In genomic region chr10:125160856-125161569, GRCh38 we compare ENCODE assay signal across 8 cellular contexts. TPM values are rescaled to one million over a fixed set of nuclear protein-coding genes. Genes with fewer than 3 reads are reported as not detected.
DNase-seq lines count a peak whose midpoint lies in the region; ATAC-seq lines count a peak whose summit lies in the region.

No MANE protein-coding gene starts in this region.

- H3K9me3 Mint-ChIP-seq in stimulated activated effector memory CD8-positive, alpha-beta T cell treated with anti-CD3 and anti-CD28 coated beads, Interleukin-12 subunit alpha, Interleukin-12 subunit beta, amount 100 ng/mL, for 72 hours, result no peaks in the 10 kb centered on the region

- no peaks in the 10 kb centered on the region for H3K27me3 ChIP-seq in layer of hippocampus (ENCODE audit: control insufficient read depth, insufficient read depth, low read length)

- H3K27ac Mint-ChIP-seq in stimulated activated effector memory CD8-positive, alpha-beta T cell treated with anti-CD3 and anti-CD28 coated beads, Interleukin-12 subunit alpha, Interleukin-12 subunit beta, amount 100 ng/mL, for 72 hours, result no peak overlapping the region

- H3K36me3 Mint-ChIP-seq in stimulated activated effector memory CD8-positive, alpha-beta T cell treated with anti-CD3 and anti-CD28 coated beads, Interleukin-12 subunit alpha, Interleukin-12 subunit beta, amount 100 ng/mL, for 72 hours, result no peaks in the 10 kb centered on the region

- H3K27ac ChIP-seq in layer of hippocampus (ENCODE audit: low read depth, low read length), result peak overlapping the region; percentile 81

- peak overlapping the region; percentile 45 for H3K4me3 Mint-ChIP-seq in stimulated activated effector memory CD8-positive, alpha-beta T cell treated with anti-CD3 and anti-CD28 coated beads, Interleukin-12 subunit alpha, Interleukin-12 subunit beta, amount 100 ng/mL, for 72 hours

- ATAC-seq in stimulated activated effector memory CD8-positive, alpha-beta T cell treated with anti-CD3 and anti-CD28 coated beads, Interleukin-12 subunit alpha, Interleukin-12 subunit beta, amount 100 ng/mL, for 72 hours, result peak; percentile 48
- ATAC-seq in HG02981 (IDR thresholded peaks at IDR 0.05; ENCODE audit: unreplicated experiment), result no peak

- no peaks in the 10 kb centered on the region for H3K4me1 Mint-ChIP-seq in stimulated activated effector memory CD8-positive, alpha-beta T cell treated with anti-CD3 and anti-CD28 coated beads, Interleukin-12 subunit alpha, Interleukin-12 subunit beta, amount 100 ng/mL, for 72 hours

- DNase-seq in NCI-H2196 (lab: John Stamatoyannopoulos, UW; ENCODE audit: unreplicated experiment) (peak; percentile 47), NCI-H2196 treated with DMSO at 0.1 percent for 48 hours (lab: John Stamatoyannopoulos, UW; ENCODE audit: unreplicated experiment) (no peak), LHCN-M2 (ENCODE audit: low read depth) (peak; percentile 85), SKM-1 treated with dmso at 0.1 percent for 144 hours (lab: John Stamatoyannopoulos, UW; ENCODE audit: unreplicated experiment) (peak; percentile 84), dermis blood vessel endothelial cell (peak; percentile 83)
- DNase-seq in stimulated activated effector memory CD8-positive, alpha-beta T cell treated with anti-CD3 and anti-CD28 coated beads, Interleukin-12 subunit alpha, Interleukin-12 subunit beta, amount 100 ng/mL, for 72 hours (ENCODE audit: low spot score in 2 of 2), result peak in 1 of 2 donors; percentile 57

RNA-seq across cellular contexts. Expression of gene CTBP2, which starts 0.7 kb away (rescaled TPM):
- total RNA-seq in LHCN-M2 (2014; rRNA removed) (51.1 and 51.9 TPM in 2 replicates), dermis blood vessel endothelial cell (112 and 148 TPM in 2 replicates)
- 34.7 TPM for polyA plus RNA-seq in LHCN-M2 (2012)
